ENCODE assay signal across 18 cellular contexts in genomic region chr10:51950996-51951392, GRCh38.
"Had no signal": no experiment of that assay in that cellular context is flagged by ENCODE, and none has a peak within 500 bp of the region (broad histone marks: within the 10 kb centered on the region; RNA-seq: fewer than 3 reads in every experiment).

No MANE protein-coding gene starts in this region.

- H3K9me3 ChIP-seq: left lung, ovary, upper lobe of left lung had no signal

- H3K27ac ChIP-seq: upper lobe of left lung had no signal

- DNase-seq: activated CD4-positive, alpha-beta T cell treated with anti-CD3 and anti-CD28 coated beads for 36 hours; activated CD4-positive, CD25-positive, alpha-beta regulatory T cell; activated naive CD4-positive, alpha-beta T cell; activated T-cell treated with anti-CD3 and anti-CD28 coated beads for 4 hours; activated T-cell treated with anti-CD3 and anti-CD28 coated beads, Interleukin-2, amount 50 U/mL, for 72 hours; anterior cingulate cortex; caudate nucleus; endodermal cell; glutamatergic neuron; nephron progenitor cell; ovary; stimulated activated CD4-positive, alpha-beta T cell treated with anti-CD3 and anti-CD28 coated beads, Interleukin-12 subunit alpha, Interleukin-12 subunit beta, amount 100 ng/mL, for 4 hours; stimulated activated CD4-positive, alpha-beta T cell treated with anti-CD3 and anti-CD28 coated beads, Interleukin-4, amount 100 ng/mL, for 24 hours had no signal

- H3K36me3 ChIP-seq: left lung, ovary, upper lobe of left lung had no signal

- H3K27me3 ChIP-seq: left lung, ovary, upper lobe of left lung had no signal

- ATAC-seq: activated CD4-positive, alpha-beta T cell treated with anti-CD3 and anti-CD28 coated beads for 36 hours; activated T-cell treated with anti-CD3 and anti-CD28 coated beads, Interleukin-2, amount 50 U/mL, for 72 hours; esophagus mucosa; left lung; stimulated activated effector memory CD8-positive, alpha-beta T cell treated with anti-CD3 and anti-CD28 coated beads, Interleukin-12 subunit alpha, Interleukin-12 subunit beta, amount 100 ng/mL, for 72 hours had no signal

- H3K4me3 ChIP-seq: left lung, ovary, skin epidermis, upper lobe of left lung had no signal

- H3K4me1 ChIP-seq: left lung, upper lobe of left lung had no signal
